In genomic region chr1:68490046-68490651, GRCh38 we compare ENCODE assay signal across 23 cellular contexts. TPM values are rescaled to one million over a fixed set of nuclear protein-coding genes. Genes with fewer than 3 reads are reported as not detected.
"Had no signal": no experiment of that assay in that cellular context is flagged by ENCODE, and none has a peak within 500 bp of the region (broad histone marks: within the 10 kb centered on the region; RNA-seq: fewer than 3 reads in every experiment).

No MANE protein-coding gene starts in this region.

- H3K27me3 ChIP-seq: dorsolateral prefrontal cortex, gastrocnemius medialis, heart right ventricle, ovary, right atrium auricular region, sigmoid colon, stomach, transverse colon had no signal

- H3K36me3 ChIP-seq: gastrocnemius medialis, ovary, right atrium auricular region, sigmoid colon, stomach, thoracic aorta, transverse colon had no signal

- DNase-seq: dorsolateral prefrontal cortex; effector CD8-positive, alpha-beta T cell; gastrocnemius medialis; heart right ventricle; hypothalamus; mucosa of descending colon; natural killer cell; ovary; sigmoid colon; stimulated activated naive CD4-positive, alpha-beta T cell; stomach; substantia nigra; transverse colon had no signal

- H3K27ac ChIP-seq: coronary artery, dorsolateral prefrontal cortex, gastrocnemius medialis, heart right ventricle, ovary, right atrium auricular region, sigmoid colon, skin epidermis, stomach, thoracic aorta, transverse colon had no signal

- H3K9me3 ChIP-seq: gastrocnemius medialis, heart right ventricle, mucosa of descending colon, ovary, right atrium auricular region, stomach, thoracic aorta, transverse colon had no signal

- H3K4me3 ChIP-seq: coronary artery, dorsolateral prefrontal cortex, gastrocnemius medialis, heart right ventricle, mucosa of descending colon, ovary, right atrium auricular region, sigmoid colon, skin epidermis, stomach, thoracic aorta, transverse colon had no signal

- FAIRE-seq: islet of Langerhans had no signal

- H3K4me1 ChIP-seq: gastrocnemius medialis, heart right ventricle, right atrium auricular region, sigmoid colon had no signal

- ATAC-seq: esophagus mucosa, gastrocnemius medialis, heart right ventricle, left lobe of liver, mucosa of descending colon, natural killer cell had no signal

RNA-seq across cellular contexts. Expression of gene DEPDC1, which starts 6.7 kb away (rescaled TPM):
- total RNA-seq: natural killer cell, thoracic aorta had no signal

RNA-seq across cellular contexts. Expression of gene RPE65, which starts 40.4 kb away (rescaled TPM):
- total RNA-seq: esophagus mucosa, fibroblast of lung, fibroblast of villous mesenchyme, gastrocnemius medialis, left lobe of liver, mucosa of descending colon, natural killer cell, neural crest cell, sigmoid colon, thoracic aorta, transverse colon had no signal
- polyA plus RNA-seq: fibroblast of lung had no signal
